ENCODE assay signal across 1 cellular context in the genomic region with DNA sequence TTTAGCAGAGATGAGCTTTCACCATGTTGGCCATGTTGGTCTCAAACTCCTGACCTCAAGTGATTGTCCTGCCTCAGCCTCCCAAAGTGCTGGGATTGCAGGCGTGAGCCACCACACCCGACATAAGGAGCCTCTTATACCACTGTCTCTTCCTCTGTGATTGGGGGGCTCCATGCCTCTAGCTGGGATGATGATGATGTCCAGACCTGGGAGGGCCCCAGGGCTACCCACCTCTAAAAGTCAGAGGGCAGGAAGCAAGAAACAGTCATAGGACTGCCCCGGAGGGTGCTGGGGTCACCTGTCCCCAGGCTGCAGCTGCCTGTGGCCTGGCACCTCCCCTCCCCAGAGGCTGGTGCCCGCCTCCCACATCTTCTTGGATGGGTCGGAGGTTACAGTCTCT. TPM values are rescaled to one million over a fixed set of nuclear protein-coding genes. Genes with fewer than 3 reads are reported as not detected.
"Had no signal": no experiment of that assay in that cellular context is flagged by ENCODE, and none has a peak within 500 bp of the region (broad histone marks: within the 10 kb centered on the region; RNA-seq: fewer than 3 reads in every experiment).

No MANE protein-coding gene starts in this region.

RNA-seq across cellular contexts. Expression of a gene that starts 5.4 kb away (rescaled TPM):
- total RNA-seq: HT-29 had no signal
